Comparison of ENCODE assay signal across 1 cellular context in the genomic region with DNA sequence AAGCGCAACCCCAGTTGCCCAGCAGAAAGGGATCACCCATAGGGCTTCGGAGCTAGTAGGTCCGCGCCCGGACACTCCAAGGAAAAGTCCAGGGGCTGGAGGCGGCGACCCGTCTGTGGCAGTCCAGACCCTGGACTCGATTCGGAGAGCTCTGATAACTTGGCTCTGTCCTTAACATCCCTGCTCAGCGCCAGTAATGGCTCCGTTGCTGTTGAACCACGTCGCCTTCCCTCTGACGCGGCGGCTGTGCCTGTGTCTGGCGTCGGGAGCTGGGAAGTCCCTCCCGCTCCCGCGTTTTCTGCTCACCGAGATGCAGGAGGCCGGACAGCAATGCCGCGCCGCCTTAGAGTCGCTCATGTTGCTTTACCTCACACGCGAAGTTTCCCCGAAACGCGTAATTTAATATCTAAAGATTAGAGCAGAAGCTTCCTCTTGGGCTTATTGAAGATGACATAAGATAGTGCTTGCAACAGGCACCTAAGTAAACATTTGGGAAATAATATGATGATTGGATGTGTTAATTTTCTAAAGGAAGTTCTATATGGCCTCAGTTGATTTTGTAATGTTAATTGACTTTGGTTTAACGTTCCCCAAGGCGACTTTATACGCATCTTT.
TF ChIP-seq lines count a peak whose summit lies in the region.

No MANE protein-coding gene starts in this region.

TF ChIP-seq in WTC11, 78 proteins besides CTCF, POLR2A, EP300 and RAD21 (continued from another document):
- TF ChIP-seq GRHL2 (CRISPR knock-in tag; IDR thresholded peaks at IDR 0.05; ENCODE audit: insufficient replicate concordance, severe bottlenecking) (no peak), NR3C1 (CRISPR knock-in tag; conservative IDR thresholded peaks at IDR 0.05; ENCODE audit: low read depth) (no peak), ATF2 (CRISPR knock-in tag; IDR thresholded peaks at IDR 0.05; ENCODE audit: borderline replicate concordance, low read depth) (no peak), ATF3 (CRISPR knock-in tag; conservative IDR thresholded peaks at IDR 0.05) (no peak), USF2 (CRISPR knock-in tag; IDR thresholded peaks at IDR 0.05) (no peak), NFATC4 (CRISPR knock-in tag; IDR thresholded peaks at IDR 0.05) (no peak), FOXP1 (CRISPR knock-in tag; IDR thresholded peaks at IDR 0.05; ENCODE audit: borderline replicate concordance) (no peak), CDX4 (CRISPR knock-in tag; IDR thresholded peaks at IDR 0.05; ENCODE audit: borderline replicate concordance) (no peak), NR1H2 (CRISPR knock-in tag; IDR thresholded peaks at IDR 0.05) (no peak), TP53 (CRISPR knock-in tag; IDR thresholded peaks at IDR 0.05) (no peak), ZNF396 (CRISPR knock-in tag; IDR thresholded peaks at IDR 0.05; ENCODE audit: borderline replicate concordance) (no peak), TEAD4 (CRISPR knock-in tag; IDR thresholded peaks at IDR 0.05) (no peak), ERG (CRISPR knock-in tag; IDR thresholded peaks at IDR 0.05) (no peak), FOXK1 (CRISPR knock-in tag; IDR thresholded peaks at IDR 0.05) (peak; percentile 63; the same call in 1 of the 2 replicates), ELF4 (CRISPR knock-in tag; IDR thresholded peaks at IDR 0.05; ENCODE audit: low read depth) (no peak), ZNF671 (CRISPR knock-in tag; IDR thresholded peaks at IDR 0.05) (no peak), ZNF138 (CRISPR knock-in tag; conservative IDR thresholded peaks at IDR 0.05) (no peak), TCF7 (CRISPR knock-in tag; IDR thresholded peaks at IDR 0.05; ENCODE audit: low read depth) (no peak), NFYB (CRISPR knock-in tag; conservative IDR thresholded peaks at IDR 0.05; ENCODE audit: low read depth) (no peak), JUN (CRISPR knock-in tag; IDR thresholded peaks at IDR 0.05) (peak; percentile 30; the same call in 1 of the 2 replicates), ZNF263 (CRISPR knock-in tag; IDR thresholded peaks at IDR 0.05; ENCODE audit: low read depth) (no peak), MAX (CRISPR knock-in tag; IDR thresholded peaks at IDR 0.05) (peak; percentile 85), CREM (CRISPR knock-in tag; IDR thresholded peaks at IDR 0.05) (peak; percentile 53; the same call in 1 of the 2 replicates), ZBTB21 (CRISPR knock-in tag; IDR thresholded peaks at IDR 0.05; ENCODE audit: borderline replicate concordance) (peak; percentile 36; the same call in 1 of the 2 replicates), HMGXB4 (CRISPR knock-in tag; IDR thresholded peaks at IDR 0.05) (no peak), FOXJ3 (CRISPR knock-in tag; IDR thresholded peaks at IDR 0.05; ENCODE audit: borderline replicate concordance) (no peak), ZMAT4 (CRISPR knock-in tag; IDR thresholded peaks at IDR 0.05) (no peak), NR2C2 (CRISPR knock-in tag; IDR thresholded peaks at IDR 0.05) (no peak), GABPB1 (CRISPR knock-in tag; IDR thresholded peaks at IDR 0.05) (no peak)
- TF ChIP-seq, protein P1, sequence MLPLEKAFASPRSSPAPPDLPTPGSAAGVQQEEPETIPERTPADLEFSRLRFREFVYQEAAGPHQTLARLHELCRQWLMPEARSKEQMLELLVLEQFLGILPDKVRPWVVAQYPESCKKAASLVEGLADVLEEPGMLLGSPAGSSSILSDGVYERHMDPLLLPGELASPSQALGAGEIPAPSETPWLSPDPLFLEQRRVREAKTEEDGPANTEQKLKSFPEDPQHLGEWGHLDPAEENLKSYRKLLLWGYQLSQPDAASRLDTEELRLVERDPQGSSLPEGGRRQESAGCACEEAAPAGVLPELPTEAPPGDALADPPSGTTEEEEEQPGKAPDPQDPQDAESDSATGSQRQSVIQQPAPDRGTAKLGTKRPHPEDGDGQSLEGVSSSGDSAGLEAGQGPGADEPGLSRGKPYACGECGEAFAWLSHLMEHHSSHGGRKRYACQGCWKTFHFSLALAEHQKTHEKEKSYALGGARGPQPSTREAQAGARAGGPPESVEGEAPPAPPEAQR (CRISPR knock-in tag; IDR thresholded peaks at IDR 0.05): no peak
- TF ChIP-seq, protein P2, sequence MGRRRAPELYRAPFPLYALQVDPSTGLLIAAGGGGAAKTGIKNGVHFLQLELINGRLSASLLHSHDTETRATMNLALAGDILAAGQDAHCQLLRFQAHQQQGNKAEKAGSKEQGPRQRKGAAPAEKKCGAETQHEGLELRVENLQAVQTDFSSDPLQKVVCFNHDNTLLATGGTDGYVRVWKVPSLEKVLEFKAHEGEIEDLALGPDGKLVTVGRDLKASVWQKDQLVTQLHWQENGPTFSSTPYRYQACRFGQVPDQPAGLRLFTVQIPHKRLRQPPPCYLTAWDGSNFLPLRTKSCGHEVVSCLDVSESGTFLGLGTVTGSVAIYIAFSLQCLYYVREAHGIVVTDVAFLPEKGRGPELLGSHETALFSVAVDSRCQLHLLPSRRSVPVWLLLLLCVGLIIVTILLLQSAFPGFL (CRISPR knock-in tag; IDR thresholded peaks at IDR 0.05; ENCODE audit: borderline replicate concordance): 0 out of 2 replicates have a peak, but pooled peaks have one; percentile 21
- TF ChIP-seq, protein P3, sequence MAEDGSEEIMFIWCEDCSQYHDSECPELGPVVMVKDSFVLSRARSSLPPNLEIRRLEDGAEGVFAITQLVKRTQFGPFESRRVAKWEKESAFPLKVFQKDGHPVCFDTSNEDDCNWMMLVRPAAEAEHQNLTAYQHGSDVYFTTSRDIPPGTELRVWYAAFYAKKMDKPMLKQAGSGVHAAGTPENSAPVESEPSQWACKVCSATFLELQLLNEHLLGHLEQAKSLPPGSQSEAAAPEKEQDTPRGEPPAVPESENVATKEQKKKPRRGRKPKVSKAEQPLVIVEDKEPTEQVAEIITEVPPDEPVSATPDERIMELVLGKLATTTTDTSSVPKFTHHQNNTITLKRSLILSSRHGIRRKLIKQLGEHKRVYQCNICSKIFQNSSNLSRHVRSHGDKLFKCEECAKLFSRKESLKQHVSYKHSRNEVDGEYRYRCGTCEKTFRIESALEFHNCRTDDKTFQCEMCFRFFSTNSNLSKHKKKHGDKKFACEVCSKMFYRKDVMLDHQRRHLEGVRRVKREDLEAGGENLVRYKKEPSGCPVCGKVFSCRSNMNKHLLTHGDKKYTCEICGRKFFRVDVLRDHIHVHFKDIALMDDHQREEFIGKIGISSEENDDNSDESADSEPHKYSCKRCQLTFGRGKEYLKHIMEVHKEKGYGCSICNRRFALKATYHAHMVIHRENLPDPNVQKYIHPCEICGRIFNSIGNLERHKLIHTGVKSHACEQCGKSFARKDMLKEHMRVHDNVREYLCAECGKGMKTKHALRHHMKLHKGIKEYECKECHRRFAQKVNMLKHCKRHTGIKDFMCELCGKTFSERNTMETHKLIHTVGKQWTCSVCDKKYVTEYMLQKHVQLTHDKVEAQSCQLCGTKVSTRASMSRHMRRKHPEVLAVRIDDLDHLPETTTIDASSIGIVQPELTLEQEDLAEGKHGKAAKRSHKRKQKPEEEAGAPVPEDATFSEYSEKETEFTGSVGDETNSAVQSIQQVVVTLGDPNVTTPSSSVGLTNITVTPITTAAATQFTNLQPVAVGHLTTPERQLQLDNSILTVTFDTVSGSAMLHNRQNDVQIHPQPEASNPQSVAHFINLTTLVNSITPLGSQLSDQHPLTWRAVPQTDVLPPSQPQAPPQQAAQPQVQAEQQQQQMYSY (CRISPR knock-in tag; IDR thresholded peaks at IDR 0.05): peak; percentile 61; the same call in 1 of the 2 replicates
- TF ChIP-seq, protein P4, sequence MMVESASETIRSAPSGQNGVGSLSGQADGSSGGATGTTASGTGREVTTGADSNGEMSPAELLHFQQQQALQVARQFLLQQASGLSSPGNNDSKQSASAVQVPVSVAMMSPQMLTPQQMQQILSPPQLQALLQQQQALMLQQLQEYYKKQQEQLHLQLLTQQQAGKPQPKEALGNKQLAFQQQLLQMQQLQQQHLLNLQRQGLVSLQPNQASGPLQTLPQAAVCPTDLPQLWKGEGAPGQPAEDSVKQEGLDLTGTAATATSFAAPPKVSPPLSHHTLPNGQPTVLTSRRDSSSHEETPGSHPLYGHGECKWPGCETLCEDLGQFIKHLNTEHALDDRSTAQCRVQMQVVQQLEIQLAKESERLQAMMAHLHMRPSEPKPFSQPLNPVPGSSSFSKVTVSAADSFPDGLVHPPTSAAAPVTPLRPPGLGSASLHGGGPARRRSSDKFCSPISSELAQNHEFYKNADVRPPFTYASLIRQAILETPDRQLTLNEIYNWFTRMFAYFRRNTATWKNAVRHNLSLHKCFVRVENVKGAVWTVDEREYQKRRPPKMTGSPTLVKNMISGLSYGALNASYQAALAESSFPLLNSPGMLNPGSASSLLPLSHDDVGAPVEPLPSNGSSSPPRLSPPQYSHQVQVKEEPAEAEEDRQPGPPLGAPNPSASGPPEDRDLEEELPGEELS (CRISPR knock-in tag; IDR thresholded peaks at IDR 0.05): no peak
